Comparison of ENCODE assay signal across 7 cellular contexts in genomic region chr1:120388597-120389126, GRCh38. TPM values are rescaled to one million over a fixed set of nuclear protein-coding genes. Genes with fewer than 3 reads are reported as not detected.
DNase-seq lines count a peak whose midpoint lies in the region; ATAC-seq and TF ChIP-seq lines count a peak whose summit lies in the region.
"Not testable (repeated sequence)": the region's sequence is repeated elsewhere in the genome, so short reads cannot be mapped to it uniquely, and the experiment has no call there.

No MANE protein-coding gene starts in this region.

- in situ Hi-C loops in G401 (cut with HindIII; ENCODE audit: low sequenced_read_pairs): not testable (repeated sequence)

- not testable (repeated sequence) for H3K4me1 ChIP-seq in PC-9 (replicated peaks; ENCODE audit: insufficient read depth); heart right ventricle; neural progenitor cell

- H3K27me3 Mint-ChIP-seq in chondrocyte (ENCODE audit: low read depth); neural progenitor cell (ENCODE audit: insufficient read depth, low read depth): not testable (repeated sequence)

- DNase-seq in G401 (ENCODE audit: low spot score) (peak; percentile 1), NCI-H146 (lab: John Stamatoyannopoulos, UW) (peak; percentile 48), PC-9 (peak; percentile 36 to 58), activated T-cell treated with anti-CD3 and anti-CD28 coated beads for 24 hours (ENCODE audit: low read depth) (peak; percentile 4), heart right ventricle (peak in 1 of 2 donors; percentile 20), neural progenitor cell (ENCODE audit: low spot score) (peak; percentile 5)
- DNase-seq in chondrocyte (ENCODE audit: low spot score): not testable (repeated sequence)

- H2AFZ ChIP-seq in PC-9; neural progenitor cell (replicated peaks): not testable (repeated sequence)

- H4K20me1 ChIP-seq in PC-9 (ENCODE audit: insufficient read depth); neural progenitor cell (ENCODE audit: low read depth): not testable (repeated sequence)

- intact Hi-C loops in PC-9 (cut with micrococcal nuclease; ENCODE audit: unreplicated experiment); heart right ventricle (cut with DNase I): not testable (repeated sequence)

- POLR2A ChIA-PET in PC-9 (lab: Charles Lee; ENCODE audit: unreplicated experiment): not testable (repeated sequence)

- H3K9me3 Mint-ChIP-seq in chondrocyte (ENCODE audit: low read depth); neural progenitor cell: not testable (repeated sequence)

- 5 to 16% methylated on average over 10 to 12 of the region's 29 CpGs for WGBS in heart right ventricle, 2 donors

- not testable (repeated sequence) for H3K27me3 ChIP-seq in PC-9 (ENCODE audit: insufficient read depth, low read depth); heart right ventricle; neural progenitor cell

- H3K9ac ChIP-seq in neural progenitor cell: not testable (repeated sequence)

- H3K27ac ChIP-seq in PC-9, heart right ventricle, neural progenitor cell: not testable (repeated sequence)

- not testable (repeated sequence) for H3K4me1 Mint-ChIP-seq in chondrocyte (ENCODE audit: low read depth); neural progenitor cell

- not testable (repeated sequence) for H3K4me2 ChIP-seq in PC-9, neural progenitor cell

- H3K36me3 ChIP-seq in PC-9 (ENCODE audit: low read depth); heart right ventricle; neural progenitor cell: not testable (repeated sequence)

- peak; percentile 35; the same call in 1 of the 2 replicates for TF ChIP-seq CTCF in PC-9 (conservative IDR thresholded peaks at IDR 0.05)
- TF ChIP-seq CTCF in chondrocyte (IDR thresholded peaks at IDR 0.05): peak; percentile 21
- TF ChIP-seq CTCF in heart right ventricle (IDR thresholded peaks at IDR 0.05): peak in 5 of 9 donors; percentile 20 to 42 (median 27)
- TF ChIP-seq CTCF in neural progenitor cell (IDR thresholded peaks at IDR 0.05): peak; percentile 26

- H3K4me3 Mint-ChIP-seq in chondrocyte (ENCODE audit: unreplicated experiment); neural progenitor cell: not testable (repeated sequence)

- H3K9me3 ChIP-seq in PC-9 (ENCODE audit: insufficient read depth, low read depth); heart right ventricle; neural progenitor cell (ENCODE audit: low read depth): not testable (repeated sequence)

- H3K36me3 Mint-ChIP-seq in chondrocyte (ENCODE audit: low read depth); neural progenitor cell: not testable (repeated sequence)

- not testable (repeated sequence) for H3K9me2 ChIP-seq in PC-9 (ENCODE audit: insufficient read depth)

- ATAC-seq in heart right ventricle: not testable (repeated sequence)

- BruUV-seq in PC-9 (replicated peaks; lab: Mats Ljungman, UMichigan): not testable (repeated sequence)

- not testable (repeated sequence) for H3K27ac Mint-ChIP-seq in chondrocyte (ENCODE audit: unreplicated experiment); neural progenitor cell

- CTCF ChIA-PET in PC-9 (lab: Charles Lee): not testable (repeated sequence)

- not testable (repeated sequence) for H3K4me3 ChIP-seq in PC-9, neural progenitor cell
- H3K4me3 ChIP-seq in heart right ventricle: peak overlapping the region in 1 of 10 donors; percentile 32

- not testable (repeated sequence) for H3F3A ChIP-seq in PC-9 (ENCODE audit: insufficient read depth, low read depth); neural progenitor cell (ENCODE audit: low read depth)

- H3K79me2 ChIP-seq in PC-9 (ENCODE audit: low read depth); neural progenitor cell (ENCODE audit: low read depth): not testable (repeated sequence)

RNA-seq across cellular contexts. Expression of gene NBPF8, which starts 26.2 kb away (rescaled TPM):
- total RNA-seq in G401 (2014; rRNA removed; shearing (Covaris generic)): 5.5 and 6.7 TPM in 2 replicates
- 8.9 TPM in 2 replicates for total RNA-seq in PC-9 (2021)
- 15.8 to 22.8 TPM (median 16.4 TPM) in 3 replicates for total RNA-seq in chondrocyte
- total RNA-seq in heart right ventricle: 1 to 10 TPM; 1.5 to 4.2 (median 2.2) TPM
- polyA plus RNA-seq in heart right ventricle: 1 to 10 TPM; 2.0 to 6.7 TPM
- total RNA-seq in neural progenitor cell (ENCODE audit: low replicate concordance): 6.3 and 7.2 TPM in 2 replicates
